1 cellular context compared by ENCODE assay signal in genomic region chr7:6526997-6527378, GRCh38.
TF ChIP-seq lines count a peak whose summit lies in the region.

No MANE protein-coding gene starts in this region.

TF ChIP-seq in endothelial cell of umbilical vein, 7 proteins besides CTCF, POLR2A, EP300 and RAD21:
- no peak for TF ChIP-seq JUN (IDR thresholded peaks at IDR 0.05; ENCODE audit: borderline replicate concordance, insufficient read depth, insufficient read length, low read depth)
- no peak for TF ChIP-seq FOS (IDR thresholded peaks at IDR 0.05; ENCODE audit: borderline replicate concordance, insufficient read depth, low read length)
- TF ChIP-seq MYC (IDR thresholded peaks at IDR 0.05; ENCODE audit: low read depth, low read length), result no peak
- TF ChIP-seq GATA2 (IDR thresholded peaks at IDR 0.05; ENCODE audit: insufficient read depth, insufficient read length, low read depth, low read length), result no peak
- no peak for TF ChIP-seq MAX (IDR thresholded peaks at IDR 0.05; ENCODE audit: insufficient read depth, insufficient read length)
- no peak for TF ChIP-seq EZH2 (IDR thresholded peaks at IDR 0.05; ENCODE audit: borderline replicate concordance, low read depth, low read length, severe bottlenecking)
- TF ChIP-seq POLR2AphosphoS5 (IDR thresholded peaks at IDR 0.05; ENCODE audit: insufficient read depth, low read depth, low read length), result no peak
TF ChIP-seq in endothelial cell of umbilical vein: peak in this region for 0.
